Comparison of ENCODE assay signal across 20 cellular contexts in the genomic region with DNA sequence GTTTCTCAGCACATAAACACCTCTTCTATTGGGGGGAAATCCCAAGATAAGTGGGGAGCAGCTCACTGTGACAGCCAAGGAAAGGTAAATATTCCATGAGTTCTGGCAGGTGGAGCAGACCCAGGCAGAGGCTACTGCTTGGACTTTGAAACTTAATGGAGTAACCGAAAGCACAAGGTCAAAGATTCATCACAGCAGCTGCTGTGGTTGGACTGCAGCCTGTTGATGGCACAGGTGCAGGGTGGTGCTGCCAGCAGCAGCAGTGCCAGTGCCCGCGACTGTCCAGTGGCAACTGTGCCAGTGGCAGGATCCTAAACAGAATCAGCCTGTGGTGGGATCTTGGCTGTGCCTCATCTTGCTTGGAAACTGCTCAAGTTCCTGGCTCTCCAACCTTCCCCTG.
DNase-seq lines count a peak whose midpoint lies in the region; ATAC-seq and TF ChIP-seq lines count a peak whose summit lies in the region.
"Had no signal": no experiment of that assay in that cellular context is flagged by ENCODE, and none has a peak within 500 bp of the region (broad histone marks: within the 10 kb centered on the region; RNA-seq: fewer than 3 reads in every experiment).

No MANE protein-coding gene starts in this region.

- H2AFZ ChIP-seq in KMS-11 (ENCODE audit: low read depth) (no peak overlapping the region), mesenchymal stem cell (ENCODE audit: low read depth, low read length) (no peak overlapping the region)
- H2AFZ ChIP-seq: neural progenitor cell had no signal

- H3K4ac ChIP-seq in mesenchymal stem cell (ENCODE audit: low read depth in 1 of 2, low read length in 2 of 2) = no peak overlapping the region

- no peak overlapping the region for H2BK120ac ChIP-seq in mesenchymal stem cell (ENCODE audit: low read depth, low read length)

- H3K9me3 Mint-ChIP-seq in brain = no peaks in the 10 kb centered on the region
- peaks cover 3% of the 10 kb centered on the region for H3K9me3 Mint-ChIP-seq in activated CD4-positive, alpha-beta T cell treated with anti-CD3 and anti-CD28 coated beads, Interleukin-2, amount 10 ng/mL, durations not matched to agents 7 days and 5 days

- H3K79me2 ChIP-seq in KMS-11 (ENCODE audit: insufficient read depth, low read depth) = no peaks in the 10 kb centered on the region

- peaks cover 31% of the 10 kb centered on the region for H3K4me1 Mint-ChIP-seq in brain
- H3K4me1 Mint-ChIP-seq in activated CD4-positive, alpha-beta T cell treated with anti-CD3 and anti-CD28 coated beads, Interleukin-2, amount 10 ng/mL, durations not matched to agents 7 days and 5 days = peaks cover 12% of the 10 kb centered on the region

- no peak for DNase-seq in mesenchymal stem cell
- no peak for DNase-seq in NCI-H2081 treated with DMSO at 0.1 percent for 48 hours (lab: John Stamatoyannopoulos, UW)
- DNase-seq in activated CD4-positive, alpha-beta T cell treated with anti-CD3 and anti-CD28 coated beads, Interleukin-2, amount 10 ng/mL, durations not matched to agents 7 days and 5 days = no peak
- DNase-seq: activated CD4-positive, alpha-beta T cell treated with anti-CD3 and anti-CD28 coated beads, Interleukin-2, amount 10 ng/mL, durations not matched to agents 24 days and 14 days; activated CD8-positive, alpha-beta memory T cell treated with anti-CD3 and anti-CD28 coated beads, Interleukin-2, amount 50 U/mL, for 4 hours; activated effector memory CD4-positive, alpha-beta T cell treated with Interleukin-2 at 50 U/mL for 16 hours; dermis blood vessel endothelial cell; kidney glomerular epithelial cell; midbrain; NCI-H1436; NCI-H226 had no signal

- H3K23ac ChIP-seq in mesenchymal stem cell (ENCODE audit: low read length in 2 of 2) = no peak overlapping the region

- H2AK5ac ChIP-seq in mesenchymal stem cell (ENCODE audit: low read length, severe bottlenecking) = no peak overlapping the region

- POLR2A ChIA-PET in activated CD4-positive, alpha-beta T cell treated with anti-CD3 and anti-CD28 coated beads, Interleukin-2, amount 10 ng/mL, durations not matched to agents 7 days and 5 days (lab: Charles Lee) = no interaction called here

- no peak overlapping the region for H3K4me3 ChIP-seq in BLaER1 treated with 17β-estradiol and CSF1 and Interleukin-3, amounts not matched to agents 10 nM and 100 nM
- H3K4me3 ChIP-seq in KMS-11 (IDR thresholded peaks at IDR 0.05; ENCODE audit: insufficient read depth, low read depth, low read length) (no peak overlapping the region), mesenchymal stem cell (ENCODE audit: insufficient read depth in 1 of 2, low read depth in 1 of 2, low read length in 2 of 2) (no peak overlapping the region)
- H3K4me3 ChIP-seq: neural progenitor cell, prostate gland, suprapubic skin, vagina had no signal

- peaks cover 16 to 41% (median 29%) of the 10 kb centered on the region in 10 experiments for H3K4me1 ChIP-seq in BLaER1 treated with 17β-estradiol and CSF1 and Interleukin-3, amounts not matched to agents 10 nM and 100 nM
- H3K4me1 ChIP-seq in KMS-11 (ENCODE audit: low read depth, poor library complexity, severe bottlenecking) (peaks cover 37% of the 10 kb centered on the region), mesenchymal stem cell (ENCODE audit: control insufficient read depth, insufficient read depth, low read depth, low read length) (no peaks in the 10 kb centered on the region)
- H3K4me1 ChIP-seq: prostate gland, vagina had no signal

- 99% methylated on average over 3 of the region's 3 CpGs for WGBS in mesenchymal stem cell

- peak overlapping the region in 7 of 11 experiments; percentile 7 to 93 (median 33); a peak in 10 of 22 replicates for H3K27ac ChIP-seq in BLaER1 treated with 17β-estradiol and CSF1 and Interleukin-3, amounts not matched to agents 10 nM and 100 nM
- H3K27ac ChIP-seq in KMS-11 = 0 out of 2 replicates have a peak overlapping the region, but pooled peaks have one; percentile 17
- no peak overlapping the region for H3K27ac ChIP-seq in mesenchymal stem cell (ENCODE audit: low read length, poor library complexity, severe bottlenecking)
- H3K27ac ChIP-seq: neural progenitor cell, prostate gland, suprapubic skin, vagina had no signal

- no peak overlapping the region for H2BK12ac ChIP-seq in mesenchymal stem cell (ENCODE audit: low read length in 2 of 2)

- CTCF ChIA-PET in activated CD4-positive, alpha-beta T cell treated with anti-CD3 and anti-CD28 coated beads, Interleukin-2, amount 10 ng/mL, durations not matched to agents 7 days and 5 days (lab: Charles Lee) = interaction anchor here (0.6 kb wide), 1 partner anchor 427 kb away, joined by 3 read pairs; no protein-coding TSS in a partner anchor

- H2BK5ac ChIP-seq in mesenchymal stem cell (ENCODE audit: low read depth, low read length, poor library complexity, severe bottlenecking) = no peak overlapping the region

- no peak overlapping the region for H2BK15ac ChIP-seq in mesenchymal stem cell (ENCODE audit: low read depth, poor library complexity, severe bottlenecking)

- H3K18ac ChIP-seq in mesenchymal stem cell (ENCODE audit: low read depth in 1 of 2, low read length in 2 of 2) = peak overlapping the region in 1 of 2 experiments; percentile 35

- no peaks in the 10 kb centered on the region for H3K36me3 ChIP-seq in BLaER1 treated with 17β-estradiol and CSF1 and Interleukin-3, amounts not matched to agents 10 nM and 100 nM
- H3K36me3 ChIP-seq in KMS-11 (ENCODE audit: insufficient read depth) (no peaks in the 10 kb centered on the region), mesenchymal stem cell (ENCODE audit: control insufficient read depth in 1 of 2, insufficient read depth in 2 of 2, low read depth in 1 of 2, low read length in 2 of 2) (no peaks in the 10 kb centered on the region)
- H3K36me3 ChIP-seq: neural progenitor cell, prostate gland, suprapubic skin, vagina had no signal

- H3K4me3 Mint-ChIP-seq in brain = no peak overlapping the region
- H3K4me3 Mint-ChIP-seq in activated CD4-positive, alpha-beta T cell treated with anti-CD3 and anti-CD28 coated beads, Interleukin-2, amount 10 ng/mL, durations not matched to agents 7 days and 5 days = no peak overlapping the region
- H3K4me3 Mint-ChIP-seq: activated CD4-positive, alpha-beta T cell treated with anti-CD3 and anti-CD28 coated beads, Interleukin-2, amount 10 ng/mL, durations not matched to agents 24 days and 14 days; neural progenitor cell had no signal

- no peak for TF ChIP-seq CTCF in KMS-11 (conservative IDR thresholded peaks at IDR 0.05; ENCODE audit: low read depth, low read length)
- no peak for TF ChIP-seq CTCF in brain (conservative IDR thresholded peaks at IDR 0.05)

- H3K36me3 Mint-ChIP-seq in brain = no peaks in the 10 kb centered on the region
- peaks cover 4% of the 10 kb centered on the region for H3K36me3 Mint-ChIP-seq in activated CD4-positive, alpha-beta T cell treated with anti-CD3 and anti-CD28 coated beads, Interleukin-2, amount 10 ng/mL, durations not matched to agents 7 days and 5 days (ENCODE audit: low read depth)
- H3K36me3 Mint-ChIP-seq: neural progenitor cell had no signal

- peak overlapping the region; percentile 61 for H4K91ac ChIP-seq in mesenchymal stem cell (ENCODE audit: low read length)

- H4K8ac ChIP-seq in mesenchymal stem cell (ENCODE audit: low read length) = no peak overlapping the region

- no peaks in the 10 kb centered on the region for H3K79me1 ChIP-seq in mesenchymal stem cell (replicated peaks; ENCODE audit: low read length, poor library complexity, severe bottlenecking)

- H3K27ac Mint-ChIP-seq in brain = peak overlapping the region in 3 of 5 experiments; percentile 21 to 59 (median 48)
- H3K27ac Mint-ChIP-seq in activated CD4-positive, alpha-beta T cell treated with anti-CD3 and anti-CD28 coated beads, Interleukin-2, amount 10 ng/mL, durations not matched to agents 7 days and 5 days = no peak overlapping the region
- H3K27ac Mint-ChIP-seq: activated CD4-positive, alpha-beta T cell treated with anti-CD3 and anti-CD28 coated beads, Interleukin-2, amount 10 ng/mL, durations not matched to agents 24 days and 14 days; neural progenitor cell had no signal

- H3K9me3 ChIP-seq in BLaER1 treated with 17β-estradiol and CSF1 and Interleukin-3, amounts not matched to agents 10 nM and 100 nM (replicated peaks in 1 of 11) = peaks cover 0 to 35% (median 15%) of the 10 kb centered on the region in 11 experiments; a peak in 14 of 22 replicates
- no peaks in the 10 kb centered on the region for H3K9me3 ChIP-seq in mesenchymal stem cell (ENCODE audit: control insufficient read depth, low read length)
- H3K9me3 ChIP-seq: prostate gland, suprapubic skin, vagina had no signal

- peak overlapping the region in 1 of 2 experiments; percentile 15 for H3K14ac ChIP-seq in mesenchymal stem cell (ENCODE audit: low read length in 2 of 2)

- H3K27me3 Mint-ChIP-seq in brain = peaks cover 5% of the 10 kb centered on the region
- H3K27me3 Mint-ChIP-seq in activated CD4-positive, alpha-beta T cell treated with anti-CD3 and anti-CD28 coated beads, Interleukin-2, amount 10 ng/mL, durations not matched to agents 7 days and 5 days = peaks cover 24% of the 10 kb centered on the region

- H3K27me3 ChIP-seq in BLaER1 treated with 17β-estradiol and CSF1 and Interleukin-3, amounts not matched to agents 10 nM and 100 nM = no peaks in the 10 kb centered on the region
- H3K27me3 ChIP-seq in KMS-11 (ENCODE audit: insufficient read depth, low read depth) = no peaks in the 10 kb centered on the region
- H3K27me3 ChIP-seq in mesenchymal stem cell (ENCODE audit: control insufficient read depth in 1 of 2, insufficient read depth in 1 of 2, low read length in 2 of 2) = no peaks in the 10 kb centered on the region
- H3K27me3 ChIP-seq: neural progenitor cell, suprapubic skin, vagina had no signal

- H3K9ac ChIP-seq in BLaER1 treated with 17β-estradiol and CSF1 and Interleukin-3, amounts not matched to agents 10 nM and 100 nM = no peak overlapping the region
- H3K9ac ChIP-seq in KMS-11 = no peak overlapping the region
- H3K9ac ChIP-seq in mesenchymal stem cell (ENCODE audit: low read length) = no peak overlapping the region
- H3K9ac ChIP-seq: neural progenitor cell had no signal

- H4K20me1 ChIP-seq in BLaER1 treated with 17β-estradiol and CSF1 and Interleukin-3, amounts not matched to agents 10 nM and 100 nM = no peaks in the 10 kb centered on the region
- H4K20me1 ChIP-seq in KMS-11 (ENCODE audit: insufficient read depth) = no peaks in the 10 kb centered on the region

- H3K4me2 ChIP-seq in BLaER1 treated with 17β-estradiol and CSF1 and Interleukin-3, amounts not matched to agents 10 nM and 100 nM = peak overlapping the region in 4 of 11 experiments; percentile 18 to 35 (median 26); a peak in 7 of 22 replicates
- H3K4me2 ChIP-seq in KMS-11 (peak overlapping the region; percentile 11), mesenchymal stem cell (ENCODE audit: low read length, poor library complexity, severe bottlenecking) (no peak overlapping the region)
- H3K4me2 ChIP-seq: neural progenitor cell had no signal

- no peak for ATAC-seq in HG03520 (IDR thresholded peaks at IDR 0.05; ENCODE audit: unreplicated experiment)
- no peak for ATAC-seq in GM19324 (IDR thresholded peaks at IDR 0.05; ENCODE audit: low FRiP score, unreplicated experiment)
